1 cellular context compared by ENCODE assay signal in genomic region chr9:4640027-4640426, GRCh38.
TF ChIP-seq lines count a peak whose summit lies in the region.

No MANE protein-coding gene starts in this region.

TF ChIP-seq in WTC11, 78 proteins besides CTCF, POLR2A, EP300 and RAD21 (continued from another document):
- TF ChIP-seq AR (CRISPR knock-in tag; IDR thresholded peaks at IDR 0.05), result no peak
TF ChIP-seq in WTC11: peak in this region for 0.
